Comparison of ENCODE assay signal across 1 cellular context in genomic region chrX:149525389-149525788, GRCh38.
TF ChIP-seq lines count a peak whose summit lies in the region.

No MANE protein-coding gene starts in this region.

TF ChIP-seq in K562, 482 proteins besides CTCF, POLR2A, EP300 and RAD21 (continued from another document):
- peak; percentile 23; the same call in 1 of the 2 replicates for TF ChIP-seq MAFK (IDR thresholded peaks at IDR 0.05; ENCODE audit: low read length)
- peak; percentile 37; the same call in 1 of the 2 replicates for TF ChIP-seq POLR2G (IDR thresholded peaks at IDR 0.05; ENCODE audit: low read depth, low read length)
- TF ChIP-seq ELF1 (tag; IDR thresholded peaks at IDR 0.05) = 0 out of 2 replicates have a peak, but pooled peaks have one; percentile 44
- peak; percentile 65; the same call in 1 of the 2 replicates for TF ChIP-seq FOXJ2 (tag; IDR thresholded peaks at IDR 0.05)
- peak in 1 of 3 experiments; percentile 22 for TF ChIP-seq YY1 (IDR thresholded peaks at IDR 0.05; ENCODE audit: borderline replicate concordance in 1 of 3, control insufficient read depth in 1 of 3, extremely low read depth in 1 of 3, insufficient read depth in 3 of 3, insufficient read length in 1 of 3, insufficient replicate concordance in 2 of 3, low read depth in 1 of 3, low read length in 2 of 3)
- 0 out of 2 replicates have a peak, but pooled peaks have one; percentile 23 for TF ChIP-seq CREM (IDR thresholded peaks at IDR 0.05; ENCODE audit: low read depth)
- TF ChIP-seq, protein P1, sequence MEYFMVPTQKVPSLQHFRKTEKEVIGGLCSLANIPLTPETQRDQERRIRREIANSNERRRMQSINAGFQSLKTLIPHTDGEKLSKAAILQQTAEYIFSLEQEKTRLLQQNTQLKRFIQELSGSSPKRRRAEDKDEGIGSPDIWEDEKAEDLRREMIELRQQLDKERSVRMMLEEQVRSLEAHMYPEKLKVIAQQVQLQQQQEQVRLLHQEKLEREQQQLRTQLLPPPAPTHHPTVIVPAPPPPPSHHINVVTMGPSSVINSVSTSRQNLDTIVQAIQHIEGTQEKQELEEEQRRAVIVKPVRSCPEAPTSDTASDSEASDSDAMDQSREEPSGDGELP (CRISPR knock-in tag; IDR thresholded peaks at IDR 0.05; ENCODE audit: borderline replicate concordance) = peak; percentile 32; the same call in 1 of the 2 replicates
- TF ChIP-seq GABPA (tag; conservative IDR thresholded peaks at IDR 0.05; ENCODE audit: low read depth) = peak; percentile 66
- peak; percentile 10; the same call in 1 of the 2 replicates for TF ChIP-seq MAFF (IDR thresholded peaks at IDR 0.05; ENCODE audit: low read length)
- TF ChIP-seq RCOR1 (IDR thresholded peaks at IDR 0.05; ENCODE audit: borderline replicate concordance in 1 of 2, low read depth in 2 of 2, low read length in 2 of 2) = peak in 1 of 2 experiments; percentile 44; a peak in 1 of 4 replicates
- TF ChIP-seq RNF2 (IDR thresholded peaks at IDR 0.05) = 0 out of 2 replicates have a peak, but pooled peaks have one; percentile 32
- peak; percentile 16; the same call in 1 of the 2 replicates for TF ChIP-seq CTBP1 (IDR thresholded peaks at IDR 0.05; ENCODE audit: borderline replicate concordance)
- peak; percentile 22; the same call in 1 of the 2 replicates for TF ChIP-seq NCOR1 (IDR thresholded peaks at IDR 0.05)
- TF ChIP-seq RFX1 (IDR thresholded peaks at IDR 0.05) = peak; percentile 82
- TF ChIP-seq ARID1B (IDR thresholded peaks at IDR 0.05) = peak; percentile 36; the same call in 1 of the 2 replicates
- TF ChIP-seq KDM1A (IDR thresholded peaks at IDR 0.05) = 0 out of 4 replicates have a peak, but pooled peaks of 1 of the 2 experiments have one; percentile 21
- TF ChIP-seq EGR1 (conservative IDR thresholded peaks at IDR 0.05) = peak; percentile 71
